Comparison of ENCODE assay signal across 10 cellular contexts in genomic region chr1:108551157-108551862, GRCh38. TPM values are rescaled to one million over a fixed set of nuclear protein-coding genes. Genes with fewer than 3 reads are reported as not detected.
DNase-seq lines count a peak whose midpoint lies in the region; ATAC-seq and TF ChIP-seq lines count a peak whose summit lies in the region.
"Had no signal": no experiment of that assay in that cellular context is flagged by ENCODE, and none has a peak within 500 bp of the region (broad histone marks: within the 10 kb centered on the region; RNA-seq: fewer than 3 reads in every experiment).

No MANE protein-coding gene starts in this region.

- no peak overlapping the region for H3K18ac ChIP-seq in neuronal stem cell (ENCODE audit: low read length)

- H2BK120ac ChIP-seq in neuronal stem cell (ENCODE audit: low read depth, low read length), result no peak overlapping the region

- BruUV-seq in A673 (replicated peaks; lab: Mats Ljungman, UMichigan), result no TSS peak

- H2BK12ac ChIP-seq in neuronal stem cell (ENCODE audit: low read length), result no peak overlapping the region

- no peak overlapping the region for H3K9ac ChIP-seq in neuronal stem cell (ENCODE audit: low read depth, low read length, poor library complexity)

- H2BK15ac ChIP-seq in neuronal stem cell (ENCODE audit: low read length), result no peak overlapping the region

- no peak overlapping the region for H4K8ac ChIP-seq in neuronal stem cell (ENCODE audit: low read depth, low read length)

- H3K27me3 ChIP-seq in neuronal stem cell (ENCODE audit: control insufficient read depth in 3 of 3, insufficient read depth in 3 of 3, low read depth in 1 of 3, low read length in 3 of 3) (peaks cover 0 to 39% (median 0%) of the 10 kb centered on the region in 3 experiments), A673 (replicated peaks; ENCODE audit: insufficient read depth, low read depth, low read length, poor library complexity) (no peaks in the 10 kb centered on the region)
- H3K27me3 ChIP-seq: suprapubic skin had no signal

- H3K79me1 ChIP-seq in neuronal stem cell (ENCODE audit: low read depth, low read length), result no peaks in the 10 kb centered on the region

- H3K14ac ChIP-seq in neuronal stem cell (ENCODE audit: low read length), result no peak overlapping the region

- CTCF ChIA-PET in A673 (lab: Charles Lee), result interaction anchor here (1.0 kb wide), 1 partner anchor 9 kb away, joined by 3 read pairs; the partner anchor contains the start of gene EEIG2

- peak; percentile 92 for ATAC-seq in GM19035 (IDR thresholded peaks at IDR 0.05; ENCODE audit: unreplicated experiment)
- ATAC-seq in HG02588 (IDR thresholded peaks at IDR 0.05; ENCODE audit: unreplicated experiment), result peak; percentile 96
- peak; percentile 94 for ATAC-seq in HG03558 (IDR thresholded peaks at IDR 0.05; ENCODE audit: extremely low read depth, unreplicated experiment)

- no peak overlapping the region for H3K23ac ChIP-seq in neuronal stem cell (ENCODE audit: low read depth, low read length, poor library complexity)

- no peak overlapping the region for H2AK5ac ChIP-seq in neuronal stem cell (ENCODE audit: low read depth, low read length)

- H2BK5ac ChIP-seq in neuronal stem cell (ENCODE audit: low read length), result no peak overlapping the region

- no peak overlapping the region for H3K4ac ChIP-seq in neuronal stem cell (ENCODE audit: low read length)

- H2AFZ ChIP-seq in neuronal stem cell (ENCODE audit: low read length), result no peak overlapping the region

- intact Hi-C loops in A673 (cut with micrococcal nuclease; ENCODE audit: unreplicated experiment), result no loop called here

- peak overlapping the region; percentile 11 for H3K4me2 ChIP-seq in neuronal stem cell (ENCODE audit: insufficient read depth, low read length, poor library complexity, severe bottlenecking)

- H3K36me3 ChIP-seq in neuronal stem cell (replicated peaks in 1 of 2; ENCODE audit: control insufficient read depth in 2 of 2, insufficient read depth in 2 of 2, low read length in 2 of 2), result no peaks in the 10 kb centered on the region
- no peaks in the 10 kb centered on the region for H3K36me3 ChIP-seq in A673 (ENCODE audit: insufficient read depth, low read length, poor library complexity, severe bottlenecking)
- H3K36me3 ChIP-seq: SJSA1, suprapubic skin had no signal

- POLR2A ChIA-PET in A673 (lab: Charles Lee; ENCODE audit: low non-redundant PET), result no interaction called here

- no peak overlapping the region for H3K27ac ChIP-seq in neuronal stem cell (replicated peaks; ENCODE audit: low read length)
- no peak overlapping the region for H3K27ac ChIP-seq in A673 (ENCODE audit: low read depth, low read length, poor library complexity, severe bottlenecking)
- H3K27ac ChIP-seq: SJSA1, suprapubic skin had no signal

- H3K9me3 ChIP-seq in neuronal stem cell (replicated peaks in 1 of 2; ENCODE audit: control insufficient read depth in 2 of 2, insufficient read depth in 1 of 2, low read depth in 1 of 2, low read length in 2 of 2), result no peaks in the 10 kb centered on the region
- no peaks in the 10 kb centered on the region for H3K9me3 ChIP-seq in A673 (ENCODE audit: low read depth, low read length, poor library complexity, severe bottlenecking)
- H3K9me3 ChIP-seq: SJSA1, suprapubic skin had no signal

- WGBS in neuronal stem cell (ENCODE audit: extremely low coverage in 2 of 2, insufficient read length in 2 of 2, insufficient replicate concordance in 1 of 2), 2 donors, result no CpG with 5 or more reads among the region's 2 CpGs

- no peak for TF ChIP-seq CTCF in A673 (conservative IDR thresholded peaks at IDR 0.05; ENCODE audit: low read depth, low read length)

- no peaks in the 10 kb centered on the region for H3K4me1 ChIP-seq in neuronal stem cell (ENCODE audit: control insufficient read depth in 2 of 2, insufficient read depth in 1 of 2, low read depth in 1 of 2, low read length in 2 of 2)
- H3K4me1 ChIP-seq in A673 (ENCODE audit: insufficient read depth, low read length, poor library complexity, severe bottlenecking), result no peaks in the 10 kb centered on the region
- H3K4me1 ChIP-seq: SJSA1, suprapubic skin had no signal

- no peak overlapping the region for H4K91ac ChIP-seq in neuronal stem cell (ENCODE audit: low read depth, low read length, poor library complexity)

- DNase-seq in neuronal stem cell (ENCODE audit: low spot score) (no peak), retina (no peak), UCSD-AML1 (lab: John Stamatoyannopoulos, UW; ENCODE audit: unreplicated experiment) (no peak), A673 (ENCODE audit: low spot score) (no peak)
- DNase-seq: KBM-7 had no signal

- H3K4me3 ChIP-seq in neuronal stem cell (ENCODE audit: low read length in 2 of 2) (no peak overlapping the region), A673 (ENCODE audit: low read depth, low read length, poor library complexity, severe bottlenecking) (no peak overlapping the region)
- H3K4me3 ChIP-seq: SJSA1, suprapubic skin had no signal

RNA-seq across cellular contexts. Expression of gene EEIG2, which starts 8.6 kb away (rescaled TPM):
- 5.3 TPM for polyA plus RNA-seq in neuronal stem cell (2013, experiment 1 of 2)
- 5.4 TPM for polyA plus RNA-seq in neuronal stem cell (2013, experiment 2 of 2)
- total RNA-seq in A673 (2021), result 14.6 and 15.7 TPM in 2 replicates
